In the genomic region with DNA sequence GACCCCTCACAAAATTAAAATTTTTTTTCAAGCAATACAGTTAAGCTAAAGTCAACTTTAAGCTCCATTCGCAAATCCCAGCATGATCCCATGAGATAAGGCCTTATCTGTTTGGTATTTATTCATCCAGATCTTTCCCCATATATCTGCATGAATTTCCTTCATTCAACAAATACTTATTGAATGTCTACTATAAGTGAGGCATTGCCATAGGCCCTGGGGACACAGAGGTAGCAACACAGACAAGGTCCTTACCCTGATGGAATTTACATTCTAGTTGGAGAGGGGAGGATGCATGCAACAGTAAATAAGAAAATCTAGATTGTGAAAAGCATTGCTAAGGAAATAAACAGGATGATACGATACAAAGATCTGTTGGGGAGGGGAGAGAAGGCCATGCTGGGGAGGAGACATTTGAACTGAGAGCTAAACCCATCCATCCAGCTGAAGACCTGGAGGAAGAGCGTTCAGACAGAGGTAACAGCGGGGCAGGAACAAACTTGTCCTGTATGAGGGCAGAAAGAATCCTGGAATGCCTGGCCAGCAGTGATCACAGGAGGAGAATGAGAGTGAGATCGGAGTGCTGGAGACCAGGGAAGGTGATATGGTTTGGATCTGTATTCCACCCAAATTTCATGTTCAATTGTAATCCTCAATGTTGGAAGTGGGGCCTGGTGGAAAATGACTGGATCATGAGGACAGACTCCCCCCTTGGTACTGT, we compare ENCODE assay signal across 20 cellular contexts.
"Had no signal": no experiment of that assay in that cellular context is flagged by ENCODE, and none has a peak within 500 bp of the region (broad histone marks: within the 10 kb centered on the region; RNA-seq: fewer than 3 reads in every experiment).

No MANE protein-coding gene starts in this region.

- H3K9me3 ChIP-seq: heart left ventricle, lower lobe of right lung, mucosa of descending colon had no signal

- FAIRE-seq: frontal cortex had no signal

- H3K36me3 ChIP-seq: heart left ventricle, lower lobe of right lung had no signal

- H3K27ac ChIP-seq: coronary artery, heart left ventricle, lower lobe of right lung had no signal

- ATAC-seq: activated CD8-positive, alpha-beta T cell treated with anti-CD3 and anti-CD28 coated beads, Interleukin-2, amount 10 ng/mL, durations not matched to agents 7 days and 5 days; heart left ventricle; left cardiac atrium; lower lobe of right lung; naive thymus-derived CD4-positive, alpha-beta T cell had no signal

- H3K27me3 ChIP-seq: heart left ventricle had no signal

- DNase-seq: activated CD4-positive, alpha-beta T cell treated with anti-CD3 and anti-CD28 coated beads for 4 hours; activated CD8-positive, alpha-beta memory T cell treated with anti-CD3 and anti-CD28 coated beads, Interleukin-2, amount 50 U/mL, for 4 hours; activated CD8-positive, alpha-beta T cell treated with anti-CD3 and anti-CD28 coated beads, Interleukin-2, amount 10 ng/mL, durations not matched to agents 7 days and 5 days; activated gamma-delta T cell; activated T-cell treated with anti-CD3 and anti-CD28 coated beads, Interleukin-2, amount 50 U/mL, for 48 hours; amniotic stem cell; effector CD4-positive, alpha-beta T cell; heart left ventricle; immature natural killer cell; left cardiac atrium; lower lobe of right lung; mucosa of descending colon; naive thymus-derived CD4-positive, alpha-beta T cell; posterior cingulate gyrus; stimulated activated CD4-positive, alpha-beta T cell treated with anti-CD3 and anti-CD28 coated beads, Interleukin-2, amount 100 ng/mL, for 48 hours; stimulated activated naive CD4-positive, alpha-beta T cell; substantia nigra; T-helper 2 cell had no signal

- H3K4me3 ChIP-seq: coronary artery, heart left ventricle, lower lobe of right lung, mucosa of descending colon had no signal
